15 cellular contexts compared by ENCODE assay signal in the genomic region with DNA sequence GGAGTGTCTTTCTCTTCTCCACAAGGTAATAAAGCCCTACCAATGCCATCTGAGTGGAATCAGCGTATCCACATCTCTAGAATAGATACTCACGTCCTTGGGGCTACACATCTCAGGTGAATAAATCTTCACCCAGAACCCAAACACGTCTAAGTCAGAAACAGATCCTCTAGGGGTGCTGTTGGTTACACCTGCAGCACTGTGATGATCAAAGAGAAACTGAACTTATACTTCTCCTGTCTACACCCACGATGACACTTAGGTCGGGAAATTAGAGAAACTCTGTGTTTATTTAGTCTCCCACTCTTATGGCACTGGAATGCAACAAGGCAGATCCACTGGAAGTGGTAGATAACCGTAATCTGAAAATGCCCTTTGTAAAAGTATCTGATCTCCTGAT. TPM values are rescaled to one million over a fixed set of nuclear protein-coding genes. Genes with fewer than 3 reads are reported as not detected.
DNase-seq lines count a peak whose midpoint lies in the region; ATAC-seq and TF ChIP-seq lines count a peak whose summit lies in the region.
"Had no signal": no experiment of that assay in that cellular context is flagged by ENCODE, and none has a peak within 500 bp of the region (broad histone marks: within the 10 kb centered on the region; RNA-seq: fewer than 3 reads in every experiment).

No MANE protein-coding gene starts in this region.

- no peak overlapping the region for H3K4me3 Mint-ChIP-seq in MCF 10A (ENCODE audit: unreplicated experiment)
- H3K4me3 Mint-ChIP-seq in CD4-positive, alpha-beta memory T cell, result no peak overlapping the region
- H3K4me3 Mint-ChIP-seq: activated naive CD4-positive, alpha-beta T cell treated with anti-CD3 and anti-CD28 coated beads for 36 hours; brain had no signal

- CTCF ChIA-PET in MCF 10A (lab: Yijun Ruan, JAX), result no interaction called here
- CTCF ChIA-PET in CD4-positive, alpha-beta memory T cell (lab: Charles Lee; ENCODE audit: partially characterized antibody), result no interaction called here

- no peaks in the 10 kb centered on the region for H3K4me1 Mint-ChIP-seq in MCF 10A (ENCODE audit: insufficient read depth, unreplicated experiment)
- no peaks in the 10 kb centered on the region for H3K4me1 Mint-ChIP-seq in CD4-positive, alpha-beta memory T cell
- H3K4me1 Mint-ChIP-seq: brain had no signal

- no TSS peak for BruUV-seq in MCF 10A (replicated peaks; lab: Mats Ljungman, UMichigan)

- no peak overlapping the region for H3K27ac Mint-ChIP-seq in MCF 10A (ENCODE audit: low read depth, unreplicated experiment)
- H3K27ac Mint-ChIP-seq in CD4-positive, alpha-beta memory T cell, result no peak overlapping the region
- H3K27ac Mint-ChIP-seq: activated naive CD4-positive, alpha-beta T cell treated with anti-CD3 and anti-CD28 coated beads for 36 hours; brain had no signal

- no peak overlapping the region for H3K27ac ChIP-seq in breast epithelium
- no peak overlapping the region for H3K27ac ChIP-seq in CD4-positive, alpha-beta memory T cell (ENCODE audit: low read depth, low read length)
- H3K27ac ChIP-seq: tibial artery had no signal

- H3K9me3 Mint-ChIP-seq in MCF 10A (ENCODE audit: unreplicated experiment), result no peaks in the 10 kb centered on the region
- H3K9me3 Mint-ChIP-seq in CD4-positive, alpha-beta memory T cell, result no peaks in the 10 kb centered on the region
- H3K9me3 Mint-ChIP-seq: activated naive CD4-positive, alpha-beta T cell treated with anti-CD3 and anti-CD28 coated beads for 36 hours; brain had no signal

- H3K36me3 Mint-ChIP-seq in MCF 10A (ENCODE audit: insufficient read depth, unreplicated experiment), result no peaks in the 10 kb centered on the region
- no peaks in the 10 kb centered on the region for H3K36me3 Mint-ChIP-seq in CD4-positive, alpha-beta memory T cell
- H3K36me3 Mint-ChIP-seq: brain had no signal

- H3K27me3 ChIP-seq in breast epithelium, result no peaks in the 10 kb centered on the region
- no peaks in the 10 kb centered on the region for H3K27me3 ChIP-seq in CD4-positive, alpha-beta memory T cell (ENCODE audit: insufficient read depth, low read length)
- H3K27me3 ChIP-seq: tibial artery had no signal

- TF ChIP-seq CTCF in MCF 10A (IDR thresholded peaks at IDR 0.05; ENCODE audit: unreplicated experiment) (peak; percentile 15), breast epithelium (IDR thresholded peaks at IDR 0.05) (no peak), epithelial cell of esophagus (IDR thresholded peaks at IDR 0.05; ENCODE audit: insufficient read depth, low read depth, low read length, missing control alignments) (peak; percentile 33), GM13977 (IDR thresholded peaks at IDR 0.05; ENCODE audit: extremely low read depth, insufficient read depth, missing control alignments) (no peak)

- no peaks in the 10 kb centered on the region for H3K36me3 ChIP-seq in breast epithelium
- H3K36me3 ChIP-seq in CD4-positive, alpha-beta memory T cell (ENCODE audit: insufficient read depth, low read length), result no peaks in the 10 kb centered on the region
- H3K36me3 ChIP-seq: tibial artery had no signal

- H3K9me3 ChIP-seq in breast epithelium, result no peaks in the 10 kb centered on the region
- H3K9me3 ChIP-seq in CD4-positive, alpha-beta memory T cell (ENCODE audit: control insufficient read depth in 1 of 2, low read length in 2 of 2), result no peaks in the 10 kb centered on the region
- H3K9me3 ChIP-seq: tibial artery had no signal

- POLR2A ChIA-PET in MCF 10A (lab: Yijun Ruan, JAX), result no interaction called here
- POLR2A ChIA-PET in CD4-positive, alpha-beta memory T cell (lab: Charles Lee; ENCODE audit: partially characterized antibody), result no interaction called here

- no peaks in the 10 kb centered on the region for H3K4me1 ChIP-seq in breast epithelium
- no peaks in the 10 kb centered on the region for H3K4me1 ChIP-seq in CD4-positive, alpha-beta memory T cell (ENCODE audit: insufficient read depth, low read length)
- H3K4me1 ChIP-seq: tibial artery had no signal

- in situ Hi-C loops in GM13977 (cut with MboI; ENCODE audit: low pct_unique_long_range_greater_than_20kb, low sequenced_read_pairs, unreplicated experiment), result no loop called here

- no peak for ATAC-seq in GM19328 (IDR thresholded peaks at IDR 0.05; ENCODE audit: unreplicated experiment)
- no peak for ATAC-seq in HG03108 (IDR thresholded peaks at IDR 0.05; ENCODE audit: unreplicated experiment)

- intact Hi-C loops in MCF 10A (cut with micrococcal nuclease) (no loop called here), breast epithelium (cut with DNase I; ENCODE audit: low total_unique reads) (no loop called here)
- intact Hi-C loops in CD4-positive, alpha-beta memory T cell (cut with micrococcal nuclease), result no loop called here

- peaks cover 96% of the 10 kb centered on the region for H3K27me3 Mint-ChIP-seq in MCF 10A (ENCODE audit: insufficient read depth, unreplicated experiment)
- H3K27me3 Mint-ChIP-seq in CD4-positive, alpha-beta memory T cell, result peaks cover 12 to 22% of the 10 kb centered on the region in 2 donors

- DNase-seq in MCF 10A (ENCODE audit: unreplicated experiment) (peak; percentile 13), breast epithelium (ENCODE audit: low spot score in 2 of 2) (no peak), NAMALWA (ENCODE audit: low spot score) (peak; percentile 25), epithelial cell of esophagus (ENCODE audit: low read depth) (no peak), GM13977 (ENCODE audit: low spot score) (no peak)
- DNase-seq in CD4-positive, alpha-beta memory T cell, result no peak
- DNase-seq: activated naive CD4-positive, alpha-beta T cell treated with anti-CD3 and anti-CD28 coated beads for 36 hours; effector CD4-positive, alpha-beta T cell; foreskin fibroblast; tibial artery had no signal

- TF ChIP-seq POLR2A in breast epithelium (IDR thresholded peaks at IDR 0.05), result no peak

- H3K4me3 ChIP-seq in breast epithelium (no peak overlapping the region), epithelial cell of esophagus (ENCODE audit: low read length) (no peak overlapping the region)
- no peak overlapping the region for H3K4me3 ChIP-seq in CD4-positive, alpha-beta memory T cell (ENCODE audit: low read length in 2 of 2)
- H3K4me3 ChIP-seq: tibial artery had no signal

RNA-seq across cellular contexts. Expression of gene WIF1, which starts 46.2 kb away (rescaled TPM):
- not detected in 2 replicates for total RNA-seq in MCF 10A (2022)
- 10 to 100 TPM in 2 of 3 donors, not detected in 1; 23.4 to 25.9 TPM for total RNA-seq in breast epithelium
- total RNA-seq in CD4-positive, alpha-beta memory T cell, result not detected
- polyA plus RNA-seq in CD4-positive, alpha-beta memory T cell, result not detected
- total RNA-seq: RPMI7951 had no signal
- polyA plus RNA-seq: AG04450 had no signal

Comparison
In these comparisons a context has a peak if more than half of its experiments do, and no peak if none do; other contexts are left out.
1. DNase-seq: peak in MCF 10A (single experiment) and NAMALWA (single experiment); none in breast epithelium (0 of 2), epithelial cell of esophagus (single experiment), GM13977 (single experiment) and CD4-positive, alpha-beta memory T cell (0 of 5).
2. CTCF ChIP-seq: peak in MCF 10A (single experiment) and epithelial cell of esophagus (single experiment); none in breast epithelium (0 of 3) and GM13977 (single experiment).